12 cellular contexts compared by ENCODE assay signal in genomic region chr1:20603473-20604464, GRCh38. TPM values are rescaled to one million over a fixed set of nuclear protein-coding genes. Genes with fewer than 3 reads are reported as not detected.
A peak's percentile ranks its signal among the peaks of the same experiment; 100 is the strongest.
DNase-seq lines count a peak whose midpoint lies in the region; ATAC-seq, FAIRE-seq and TF ChIP-seq lines count a peak whose summit lies in the region.
"Had no signal": no experiment of that assay in that cellular context is flagged by ENCODE, and none has a peak within 500 bp of the region (broad histone marks: within the 10 kb centered on the region; RNA-seq: fewer than 3 reads in every experiment).

No MANE protein-coding gene starts in this region.

- TF ChIP-seq CTCF in AG10803 (conservative IDR thresholded peaks at IDR 0.05; ENCODE audit: low read length) (no peak), brain microvascular endothelial cell (IDR thresholded peaks at IDR 0.05; ENCODE audit: low read depth, low read length, missing control alignments) (no peak), HepG2 (CRISPR knock-in tag; IDR thresholded peaks at IDR 0.05) (no peak), GM10248 (IDR thresholded peaks at IDR 0.05; ENCODE audit: control extremely low read depth, extremely low read depth, low read depth, missing control alignments) (no peak), sigmoid colon (IDR thresholded peaks at IDR 0.05) (no peak), endodermal cell (conservative IDR thresholded peaks at IDR 0.05) (no peak)

- H3K9me3 Mint-ChIP-seq in endodermal cell, result no peaks in the 10 kb centered on the region
- H3K9me3 Mint-ChIP-seq: CD4-positive, alpha-beta T cell had no signal

- no peaks in the 10 kb centered on the region for H3K79me2 ChIP-seq in HepG2 (ENCODE audit: insufficient read depth, low read length)

- H3K9ac ChIP-seq in HepG2 (ENCODE audit: insufficient read depth, low read depth, low read length) (no peak overlapping the region), endodermal cell (ENCODE audit: extremely low read depth, low read length, poor library complexity, severe bottlenecking) (no peak overlapping the region)

- H3K4me1 ChIP-seq in HepG2 (ENCODE audit: insufficient read depth, low read length), result peaks cover 32% of the 10 kb centered on the region
- no peaks in the 10 kb centered on the region for H3K4me1 ChIP-seq in sigmoid colon
- no peaks in the 10 kb centered on the region for H3K4me1 ChIP-seq in endodermal cell (ENCODE audit: control insufficient read depth, insufficient read depth, low read length)

- no peaks in the 10 kb centered on the region for H3K27me3 Mint-ChIP-seq in endodermal cell (ENCODE audit: insufficient read depth)

- H3K36me3 Mint-ChIP-seq in endodermal cell (ENCODE audit: low read depth), result peaks cover 15% of the 10 kb centered on the region

- TF ChIP-seq POLR2A in HepG2 (IDR thresholded peaks at IDR 0.05; ENCODE audit: insufficient read depth in 1 of 2, low read depth in 2 of 2, low read length in 2 of 2), result no peak
- TF ChIP-seq POLR2A in sigmoid colon (IDR thresholded peaks at IDR 0.05), result no peak

- H3K4me3 Mint-ChIP-seq in endodermal cell, result no peak overlapping the region
- H3K4me3 Mint-ChIP-seq: CD4-positive, alpha-beta T cell had no signal

- no peaks in the 10 kb centered on the region for H3K9me3 ChIP-seq in HepG2 (ENCODE audit: low read length)
- H3K9me3 ChIP-seq in sigmoid colon, result no peaks in the 10 kb centered on the region
- no peaks in the 10 kb centered on the region for H3K9me3 ChIP-seq in endodermal cell (ENCODE audit: control insufficient read depth, low read length)

- peak; percentile 48 for ATAC-seq in HepG2
- ATAC-seq: left cardiac atrium had no signal

- POLR2A ChIA-PET in HepG2 (lab: Yijun Ruan, JAX), result interaction anchor here (1.0 to 2.0 kb wide), 3 partner anchors 10 to 52 kb away, joined by 3 to 5 read pairs (median 5); no protein-coding TSS in a partner anchor
- POLR2A ChIA-PET in GM10248 (lab: Yijun Ruan, JAX), result no interaction called here

- in situ Hi-C loops in brain microvascular endothelial cell (cut with HindIII; ENCODE audit: low pct_ligation_motif_present, low sequenced_read_pairs), result no loop called here
- in situ Hi-C loops in HepG2 (cut with HindIII; ENCODE audit: extremely low pct_ligation_motif_present, low pct_unique_long_range_greater_than_20kb), result no loop called here

- no peak overlapping the region for H3K27ac Mint-ChIP-seq in endodermal cell
- H3K27ac Mint-ChIP-seq: CD4-positive, alpha-beta T cell had no signal

- peaks cover 3% of the 10 kb centered on the region for H3K4me1 Mint-ChIP-seq in endodermal cell

- peak overlapping the region; percentile 20; the same call in 1 of the 2 replicates for H3K4me2 ChIP-seq in HepG2 (ENCODE audit: low read depth, low read length)

- no peak for TF ChIP-seq RAD21 in HepG2 (CRISPR knock-in tag; IDR thresholded peaks at IDR 0.05)

- 34% methylated on average over 9 of the region's 9 CpGs for WGBS in HepG2 (ENCODE audit: low lambda C conversion rate)
- 86 to 88% methylated on average over 9 of the region's 9 CpGs for WGBS in sigmoid colon, 2 donors
- WGBS in endodermal cell (ENCODE audit: insufficient coverage in 1 of 2, insufficient read length in 1 of 2), 2 experiments, result 94 to 95% methylated on average over 6 to 9 of the region's 9 CpGs

- intact Hi-C loops in HepG2 (cut with micrococcal nuclease; ENCODE audit: unreplicated experiment) (no loop called here), sigmoid colon (cut with DNase I) (no loop called here)

- no peak overlapping the region for H2AFZ ChIP-seq in HepG2 (ENCODE audit: low read length)

- CTCF ChIA-PET in HepG2 (lab: Yijun Ruan, JAX; ENCODE audit: low intra/inter-chr PET ratio, low total read pairs) (no interaction called here), GM10248 (lab: Yijun Ruan, JAX) (no interaction called here)

- BruUV-seq in HepG2 (replicated peaks; lab: Mats Ljungman, UMichigan), result no TSS peak

- no peak for TF ChIP-seq EP300 in HepG2 (IDR thresholded peaks at IDR 0.05; ENCODE audit: low read depth in 2 of 2, low read length in 2 of 2)
- no peak for TF ChIP-seq EP300 in HepG2 (CRISPR knock-in tag; IDR thresholded peaks at IDR 0.05; ENCODE audit: borderline replicate concordance)
- no peak for TF ChIP-seq EP300 in sigmoid colon (IDR thresholded peaks at IDR 0.05)

- H3K4me3 ChIP-seq in AG10803 (ENCODE audit: low read length), result no peak overlapping the region
- H3K4me3 ChIP-seq in brain microvascular endothelial cell (ENCODE audit: low read depth, low read length), result no peak overlapping the region
- no peak overlapping the region for H3K4me3 ChIP-seq in HepG2 (replicated peaks in 1 of 3; ENCODE audit: insufficient read depth in 1 of 3, low read depth in 2 of 3, low read length in 3 of 3)
- H3K4me3 ChIP-seq in sigmoid colon, result no peak overlapping the region
- H3K4me3 ChIP-seq in endodermal cell (ENCODE audit: low read length), result no peak overlapping the region

- H3K36me3 ChIP-seq in brain microvascular endothelial cell (replicated peaks) (no peaks in the 10 kb centered on the region), HepG2 (replicated peaks in 1 of 2; ENCODE audit: control insufficient read depth in 1 of 2, insufficient read depth in 2 of 2, low read length in 2 of 2) (no peaks in the 10 kb centered on the region), sigmoid colon (no peaks in the 10 kb centered on the region), endodermal cell (ENCODE audit: control insufficient read depth, insufficient read depth, low read length) (no peaks in the 10 kb centered on the region)

- DNase-seq in AG10803 (ENCODE audit: low read depth) (peak; percentile 94), M059J (ENCODE audit: low read depth) (peak; percentile 98), brain microvascular endothelial cell (peak; percentile 92), HepG2 (ENCODE audit: low spot score) (peak; percentile 40), GM10248 (ENCODE audit: extremely low spot score) (no peak), sigmoid colon (no peak), endodermal cell (no peak), iPS-NIHi7 (ENCODE audit: extremely low spot score) (no peak)
- DNase-seq: activated CD4-positive, CD25-positive, alpha-beta regulatory T cell; activated naive CD4-positive, alpha-beta T cell; CD4-positive, alpha-beta T cell; left cardiac atrium had no signal

- H3K27me3 ChIP-seq in brain microvascular endothelial cell (replicated peaks), result no peaks in the 10 kb centered on the region
- no peaks in the 10 kb centered on the region for H3K27me3 ChIP-seq in HepG2 (ENCODE audit: control insufficient read depth in 1 of 2, insufficient read depth in 2 of 2, low read length in 2 of 2)
- H3K27me3 ChIP-seq in sigmoid colon, result no peaks in the 10 kb centered on the region
- H3K27me3 ChIP-seq in endodermal cell (ENCODE audit: control insufficient read depth, insufficient read depth, low read length, poor library complexity, severe bottlenecking), result no peaks in the 10 kb centered on the region

- FAIRE-seq in HepG2 (lab: Jason Lieb, UNC), result no peak

- H4K20me1 ChIP-seq in HepG2 (ENCODE audit: insufficient read depth, low read length), result no peaks in the 10 kb centered on the region

- peak overlapping the region; percentile 73 for H3K27ac ChIP-seq in brain microvascular endothelial cell
- H3K27ac ChIP-seq in HepG2 (ENCODE audit: extremely low read length, insufficient read depth, low read length), result no peak overlapping the region
- H3K27ac ChIP-seq in sigmoid colon, result no peak overlapping the region
- H3K27ac ChIP-seq in endodermal cell (ENCODE audit: low read depth, low read length), result no peak overlapping the region

RNA-seq across cellular contexts. Expression of gene CDA, which starts 14.9 kb away (rescaled TPM):
- total RNA-seq in M059J (2014; rRNA removed; shearing (Covaris generic)), result 1.1 and 2.1 TPM in 2 replicates
- total RNA-seq in HepG2 (2016; rRNA removed; fragmentation: Illumina TruSeq; extraction: Trizol), result 0.66 and 0.72 TPM in 2 replicates
- 0.40 and 0.62 TPM in 2 replicates for total RNA-seq in HepG2 (2016; cell fraction: cytosol; rRNA removed; fragmentation: Illumina TruSeq; extraction: Trizol; ENCODE audit: low read depth)
- 0.26 and 0.98 TPM in 2 replicates for total RNA-seq in HepG2 (2016; cell fraction: insoluble cytoplasmic fraction; rRNA removed; fragmentation: Illumina TruSeq; extraction: Trizol)
- total RNA-seq in HepG2 (2016; cell fraction: membrane; rRNA removed; fragmentation: Illumina TruSeq; extraction: Trizol), result 0.71 and 1.00 TPM in 2 replicates
- total RNA-seq in HepG2 (2016; cell fraction: nucleus; rRNA removed; fragmentation: Illumina TruSeq; extraction: Trizol), result not detected in 2 replicates
- polyA plus RNA-seq in HepG2 (2011; rRNA removed), result 2.1 and 5.2 TPM in 2 replicates
- 5.2 and 6.4 TPM in 2 replicates for polyA plus RNA-seq in HepG2 (2011; cell fraction: cytosol; rRNA removed)
- 1.3 and 1.6 TPM in 2 replicates for polyA plus RNA-seq in HepG2 (2011; cell fraction: nucleus; rRNA removed)
- 4.3 and 8.5 TPM in 2 replicates for polyA plus RNA-seq in HepG2 (2012)
- 2.2 and 2.3 TPM in 2 replicates for polyA plus RNA-seq in HepG2 (2016; cell fraction: cytosol; fragmentation: Illumina TruSeq; extraction: Trizol; ENCODE audit: low read depth)
- polyA plus RNA-seq in HepG2 (2016; cell fraction: insoluble cytoplasmic fraction; fragmentation: Illumina TruSeq; extraction: Trizol; ENCODE audit: low read depth), result 1.2 and 1.3 TPM in 2 replicates
- polyA plus RNA-seq in HepG2 (2016; cell fraction: membrane; fragmentation: Illumina TruSeq; extraction: Trizol; ENCODE audit: low read depth), result 2.1 TPM in 2 replicates
- 0.87 and 0.89 TPM in 2 replicates for polyA plus RNA-seq in HepG2 (2016; cell fraction: nucleus; fragmentation: Illumina TruSeq; extraction: Trizol; ENCODE audit: insufficient read depth, low read depth)
- 2.3 and 70.1 TPM in 2 replicates for polyA minus RNA-seq in HepG2 (2011; rRNA and poly(A)+ RNA removed; ENCODE audit: low replicate concordance)
- 1.9 and 6.0 TPM in 2 replicates for polyA minus RNA-seq in HepG2 (2011; cell fraction: cytosol; rRNA and poly(A)+ RNA removed)
- 0.64 TPM in 1 of 2 replicates, not detected in the other for polyA minus RNA-seq in HepG2 (2011; cell fraction: nucleus; rRNA and poly(A)+ RNA removed)
- total RNA-seq in sigmoid colon, result 1 to 10 TPM; 1.3 to 4.3 (median 2.5) TPM
- 100 to 1,000 TPM in 1 of 3 donors, 10 to 100 TPM in 2; 61.6 to 272 (median 82.9) TPM for polyA plus RNA-seq in sigmoid colon
- total RNA-seq in endodermal cell, result 10 to 100 TPM in 1 of 2 donors, 1 to 10 TPM in 1; 1.3 to 24.3 TPM
- polyA plus RNA-seq in endodermal cell (2013, experiment 1 of 2), result 3.9 TPM
- polyA plus RNA-seq in endodermal cell (2013, experiment 2 of 2), result 1.7 TPM

RNA-seq across cellular contexts. Expression of gene PINK1, which starts 29.5 kb away (rescaled TPM):
- total RNA-seq in M059J (2014; rRNA removed; shearing (Covaris generic)), result 151 and 194 TPM in 2 replicates
- 13.1 and 15.3 TPM in 2 replicates for total RNA-seq in HepG2 (2016; rRNA removed; fragmentation: Illumina TruSeq; extraction: Trizol)
- 5.6 and 6.1 TPM in 2 replicates for total RNA-seq in HepG2 (2016; cell fraction: cytosol; rRNA removed; fragmentation: Illumina TruSeq; extraction: Trizol; ENCODE audit: low read depth)
- 13.5 and 15.3 TPM in 2 replicates for total RNA-seq in HepG2 (2016; cell fraction: insoluble cytoplasmic fraction; rRNA removed; fragmentation: Illumina TruSeq; extraction: Trizol)
- 11.1 and 11.3 TPM in 2 replicates for total RNA-seq in HepG2 (2016; cell fraction: membrane; rRNA removed; fragmentation: Illumina TruSeq; extraction: Trizol)
- total RNA-seq in HepG2 (2016; cell fraction: nucleus; rRNA removed; fragmentation: Illumina TruSeq; extraction: Trizol), result 6.6 and 7.9 TPM in 2 replicates
- polyA plus RNA-seq in HepG2 (2011; rRNA removed), result 16.1 and 22.2 TPM in 2 replicates
- 18.4 and 20.0 TPM in 2 replicates for polyA plus RNA-seq in HepG2 (2011; cell fraction: cytosol; rRNA removed)
- polyA plus RNA-seq in HepG2 (2011; cell fraction: nucleus; rRNA removed), result 9.4 and 14.0 TPM in 2 replicates
- polyA plus RNA-seq in HepG2 (2012), result 16.1 and 27.7 TPM in 2 replicates
- 5.1 and 5.5 TPM in 2 replicates for polyA plus RNA-seq in HepG2 (2016; cell fraction: cytosol; fragmentation: Illumina TruSeq; extraction: Trizol; ENCODE audit: low read depth)
- 11.4 and 13.0 TPM in 2 replicates for polyA plus RNA-seq in HepG2 (2016; cell fraction: insoluble cytoplasmic fraction; fragmentation: Illumina TruSeq; extraction: Trizol; ENCODE audit: low read depth)
- polyA plus RNA-seq in HepG2 (2016; cell fraction: membrane; fragmentation: Illumina TruSeq; extraction: Trizol; ENCODE audit: low read depth), result 6.7 and 7.8 TPM in 2 replicates
- polyA plus RNA-seq in HepG2 (2016; cell fraction: nucleus; fragmentation: Illumina TruSeq; extraction: Trizol; ENCODE audit: insufficient read depth, low read depth), result 7.1 and 7.2 TPM in 2 replicates
- polyA minus RNA-seq in HepG2 (2011; rRNA and poly(A)+ RNA removed; ENCODE audit: low replicate concordance), result 18.7 and 37.0 TPM in 2 replicates
- polyA minus RNA-seq in HepG2 (2011; cell fraction: cytosol; rRNA and poly(A)+ RNA removed), result 6.9 and 10.6 TPM in 2 replicates
- 5.0 and 6.5 TPM in 2 replicates for polyA minus RNA-seq in HepG2 (2011; cell fraction: nucleus; rRNA and poly(A)+ RNA removed)
- 100 to 1,000 TPM; 137 to 179 (median 161) TPM for total RNA-seq in sigmoid colon
- polyA plus RNA-seq in sigmoid colon, result 100 to 1,000 TPM in 2 of 3 donors, 10 to 100 TPM in 1; 60.1 to 149 (median 144) TPM
- total RNA-seq in endodermal cell, result 10 to 100 TPM; 26.3 to 27.7 TPM
- 20.5 TPM for polyA plus RNA-seq in endodermal cell (2013, experiment 1 of 2)
- 20.2 TPM for polyA plus RNA-seq in endodermal cell (2013, experiment 2 of 2)

RNA-seq across cellular contexts. Expression of gene FAM43B, which starts 51.4 kb away (rescaled TPM):
- 3.5 and 5.0 TPM in 2 replicates for total RNA-seq in M059J (2014; rRNA removed; shearing (Covaris generic))
- 3.2 and 3.7 TPM in 2 replicates for total RNA-seq in HepG2 (2016; rRNA removed; fragmentation: Illumina TruSeq; extraction: Trizol)
- 1.1 TPM in 2 replicates for total RNA-seq in HepG2 (2016; cell fraction: cytosol; rRNA removed; fragmentation: Illumina TruSeq; extraction: Trizol; ENCODE audit: low read depth)
- 2.7 and 3.7 TPM in 2 replicates for total RNA-seq in HepG2 (2016; cell fraction: insoluble cytoplasmic fraction; rRNA removed; fragmentation: Illumina TruSeq; extraction: Trizol)
- total RNA-seq in HepG2 (2016; cell fraction: membrane; rRNA removed; fragmentation: Illumina TruSeq; extraction: Trizol), result 2.0 and 2.1 TPM in 2 replicates
- 2.1 and 2.2 TPM in 2 replicates for total RNA-seq in HepG2 (2016; cell fraction: nucleus; rRNA removed; fragmentation: Illumina TruSeq; extraction: Trizol)
- polyA plus RNA-seq in HepG2 (2011; rRNA removed), result 0.63 and 0.80 TPM in 2 replicates
- polyA plus RNA-seq in HepG2 (2011; cell fraction: cytosol; rRNA removed), result 0.45 and 0.85 TPM in 2 replicates
- polyA plus RNA-seq in HepG2 (2011; cell fraction: nucleus; rRNA removed), result 2.0 and 2.2 TPM in 2 replicates
- polyA plus RNA-seq in HepG2 (2012), result 1.4 and 1.7 TPM in 2 replicates
- polyA plus RNA-seq in HepG2 (2016; cell fraction: cytosol; fragmentation: Illumina TruSeq; extraction: Trizol; ENCODE audit: low read depth), result 0.42 and 0.66 TPM in 2 replicates
- 4.4 and 6.4 TPM in 2 replicates for polyA plus RNA-seq in HepG2 (2016; cell fraction: insoluble cytoplasmic fraction; fragmentation: Illumina TruSeq; extraction: Trizol; ENCODE audit: low read depth)
- 1.0 and 1.4 TPM in 2 replicates for polyA plus RNA-seq in HepG2 (2016; cell fraction: membrane; fragmentation: Illumina TruSeq; extraction: Trizol; ENCODE audit: low read depth)
- polyA plus RNA-seq in HepG2 (2016; cell fraction: nucleus; fragmentation: Illumina TruSeq; extraction: Trizol; ENCODE audit: insufficient read depth, low read depth), result 4.9 and 5.8 TPM in 2 replicates
- 2.0 TPM in 1 of 2 replicates, not detected in the other for polyA minus RNA-seq in HepG2 (2011; rRNA and poly(A)+ RNA removed; ENCODE audit: low replicate concordance)
- polyA minus RNA-seq in HepG2 (2011; cell fraction: cytosol; rRNA and poly(A)+ RNA removed), result 1.8 and 2.3 TPM in 2 replicates
- 1.4 and 2.2 TPM in 2 replicates for polyA minus RNA-seq in HepG2 (2011; cell fraction: nucleus; rRNA and poly(A)+ RNA removed)
- 1 to 10 TPM in 3 of 4 donors, under 1 TPM in 1; 0.81 to 1.7 (median 1.5) TPM for total RNA-seq in sigmoid colon
- polyA plus RNA-seq in sigmoid colon, result under 1 TPM in 2 of 3 donors, not detected in 1; 0.23 to 0.29 TPM
- under 1 TPM; 0.13 to 0.29 TPM for total RNA-seq in endodermal cell
- 1.2 TPM for polyA plus RNA-seq in endodermal cell (2013, experiment 1 of 2)
- polyA plus RNA-seq in endodermal cell (2013, experiment 2 of 2), result 1.4 TPM
- total RNA-seq: CD4-positive, alpha-beta T cell had no signal

RNA-seq across cellular contexts. Expression of gene DDOST, which starts 57.4 kb away (rescaled TPM):
- total RNA-seq in M059J (2014; rRNA removed; shearing (Covaris generic)), result 582 and 590 TPM in 2 replicates
- total RNA-seq in HepG2 (2016; rRNA removed; fragmentation: Illumina TruSeq; extraction: Trizol) (167 and 335 TPM in 2 replicates), sigmoid colon (10 to 100 TPM; 87.8 to 98.9 (median 91.1) TPM), endodermal cell (100 to 1,000 TPM; 252 to 280 TPM)
- 55.5 and 58.3 TPM in 2 replicates for total RNA-seq in HepG2 (2016; cell fraction: cytosol; rRNA removed; fragmentation: Illumina TruSeq; extraction: Trizol; ENCODE audit: low read depth)
- total RNA-seq in HepG2 (2016; cell fraction: insoluble cytoplasmic fraction; rRNA removed; fragmentation: Illumina TruSeq; extraction: Trizol), result 152 and 344 TPM in 2 replicates
- 109 and 116 TPM in 2 replicates for total RNA-seq in HepG2 (2016; cell fraction: membrane; rRNA removed; fragmentation: Illumina TruSeq; extraction: Trizol)
- 220 and 261 TPM in 2 replicates for total RNA-seq in HepG2 (2016; cell fraction: nucleus; rRNA removed; fragmentation: Illumina TruSeq; extraction: Trizol)
- polyA plus RNA-seq in HepG2 (2011; rRNA removed) (485 and 494 TPM in 2 replicates), sigmoid colon (100 to 1,000 TPM in 1 of 3 donors, 10 to 100 TPM in 2; 61.3 to 243 (median 77.0) TPM)
- polyA plus RNA-seq in HepG2 (2011; cell fraction: cytosol; rRNA removed), result 512 and 565 TPM in 2 replicates
- polyA plus RNA-seq in HepG2 (2011; cell fraction: nucleus; rRNA removed), result 123 and 124 TPM in 2 replicates
- polyA plus RNA-seq in HepG2 (2012), result 190 and 241 TPM in 2 replicates
- 62.9 and 71.0 TPM in 2 replicates for polyA plus RNA-seq in HepG2 (2016; cell fraction: cytosol; fragmentation: Illumina TruSeq; extraction: Trizol; ENCODE audit: low read depth)
- 137 and 148 TPM in 2 replicates for polyA plus RNA-seq in HepG2 (2016; cell fraction: insoluble cytoplasmic fraction; fragmentation: Illumina TruSeq; extraction: Trizol; ENCODE audit: low read depth)
- polyA plus RNA-seq in HepG2 (2016; cell fraction: membrane; fragmentation: Illumina TruSeq; extraction: Trizol; ENCODE audit: low read depth), result 92.2 and 98.9 TPM in 2 replicates
- 331 and 354 TPM in 2 replicates for polyA plus RNA-seq in HepG2 (2016; cell fraction: nucleus; fragmentation: Illumina TruSeq; extraction: Trizol; ENCODE audit: insufficient read depth, low read depth)
- 116 and 435 TPM in 2 replicates for polyA minus RNA-seq in HepG2 (2011; rRNA and poly(A)+ RNA removed; ENCODE audit: low replicate concordance)
- 152 TPM in 2 replicates for polyA minus RNA-seq in HepG2 (2011; cell fraction: cytosol; rRNA and poly(A)+ RNA removed)
- polyA minus RNA-seq in HepG2 (2011; cell fraction: nucleus; rRNA and poly(A)+ RNA removed), result 85.1 and 101 TPM in 2 replicates
- 170 TPM for polyA plus RNA-seq in endodermal cell (2013, experiment 1 of 2)
- 153 TPM for polyA plus RNA-seq in endodermal cell (2013, experiment 2 of 2)

Comparison
In these comparisons a context has a peak if more than half of its experiments do, and no peak if none do; other contexts are left out.
1. DNase-seq: peak in AG10803 (single experiment), M059J (single experiment), brain microvascular endothelial cell (single experiment) and HepG2 (single experiment); none in GM10248 (single experiment), sigmoid colon (single experiment), endodermal cell (single experiment) and iPS-NIHi7 (single experiment).